1 cellular context compared by ENCODE assay signal in the genomic region with DNA sequence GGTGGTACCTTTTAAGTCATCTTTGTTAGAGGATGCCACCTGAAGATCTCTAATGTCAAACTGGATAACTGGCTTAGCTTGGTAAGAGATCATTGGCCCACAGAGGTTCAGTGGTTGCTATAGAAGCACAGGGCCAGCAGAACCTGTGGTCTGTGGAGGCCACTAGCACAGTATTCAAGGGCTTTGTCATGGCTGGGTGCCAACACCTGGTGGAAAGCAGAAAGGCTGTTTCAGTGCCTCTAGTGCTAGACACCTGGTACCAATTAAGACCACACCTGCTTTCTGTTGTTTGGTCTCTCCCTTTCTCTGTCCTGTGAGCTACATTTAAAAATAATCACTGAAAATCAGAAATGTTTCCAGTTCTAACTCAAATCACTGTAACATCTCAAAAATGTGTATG.
TF ChIP-seq lines count a peak whose summit lies in the region.

No MANE protein-coding gene starts in this region.

TF ChIP-seq in GM23338, 12 proteins besides CTCF, POLR2A, EP300 and RAD21 (continued from another document):
- TF ChIP-seq, protein P1, sequence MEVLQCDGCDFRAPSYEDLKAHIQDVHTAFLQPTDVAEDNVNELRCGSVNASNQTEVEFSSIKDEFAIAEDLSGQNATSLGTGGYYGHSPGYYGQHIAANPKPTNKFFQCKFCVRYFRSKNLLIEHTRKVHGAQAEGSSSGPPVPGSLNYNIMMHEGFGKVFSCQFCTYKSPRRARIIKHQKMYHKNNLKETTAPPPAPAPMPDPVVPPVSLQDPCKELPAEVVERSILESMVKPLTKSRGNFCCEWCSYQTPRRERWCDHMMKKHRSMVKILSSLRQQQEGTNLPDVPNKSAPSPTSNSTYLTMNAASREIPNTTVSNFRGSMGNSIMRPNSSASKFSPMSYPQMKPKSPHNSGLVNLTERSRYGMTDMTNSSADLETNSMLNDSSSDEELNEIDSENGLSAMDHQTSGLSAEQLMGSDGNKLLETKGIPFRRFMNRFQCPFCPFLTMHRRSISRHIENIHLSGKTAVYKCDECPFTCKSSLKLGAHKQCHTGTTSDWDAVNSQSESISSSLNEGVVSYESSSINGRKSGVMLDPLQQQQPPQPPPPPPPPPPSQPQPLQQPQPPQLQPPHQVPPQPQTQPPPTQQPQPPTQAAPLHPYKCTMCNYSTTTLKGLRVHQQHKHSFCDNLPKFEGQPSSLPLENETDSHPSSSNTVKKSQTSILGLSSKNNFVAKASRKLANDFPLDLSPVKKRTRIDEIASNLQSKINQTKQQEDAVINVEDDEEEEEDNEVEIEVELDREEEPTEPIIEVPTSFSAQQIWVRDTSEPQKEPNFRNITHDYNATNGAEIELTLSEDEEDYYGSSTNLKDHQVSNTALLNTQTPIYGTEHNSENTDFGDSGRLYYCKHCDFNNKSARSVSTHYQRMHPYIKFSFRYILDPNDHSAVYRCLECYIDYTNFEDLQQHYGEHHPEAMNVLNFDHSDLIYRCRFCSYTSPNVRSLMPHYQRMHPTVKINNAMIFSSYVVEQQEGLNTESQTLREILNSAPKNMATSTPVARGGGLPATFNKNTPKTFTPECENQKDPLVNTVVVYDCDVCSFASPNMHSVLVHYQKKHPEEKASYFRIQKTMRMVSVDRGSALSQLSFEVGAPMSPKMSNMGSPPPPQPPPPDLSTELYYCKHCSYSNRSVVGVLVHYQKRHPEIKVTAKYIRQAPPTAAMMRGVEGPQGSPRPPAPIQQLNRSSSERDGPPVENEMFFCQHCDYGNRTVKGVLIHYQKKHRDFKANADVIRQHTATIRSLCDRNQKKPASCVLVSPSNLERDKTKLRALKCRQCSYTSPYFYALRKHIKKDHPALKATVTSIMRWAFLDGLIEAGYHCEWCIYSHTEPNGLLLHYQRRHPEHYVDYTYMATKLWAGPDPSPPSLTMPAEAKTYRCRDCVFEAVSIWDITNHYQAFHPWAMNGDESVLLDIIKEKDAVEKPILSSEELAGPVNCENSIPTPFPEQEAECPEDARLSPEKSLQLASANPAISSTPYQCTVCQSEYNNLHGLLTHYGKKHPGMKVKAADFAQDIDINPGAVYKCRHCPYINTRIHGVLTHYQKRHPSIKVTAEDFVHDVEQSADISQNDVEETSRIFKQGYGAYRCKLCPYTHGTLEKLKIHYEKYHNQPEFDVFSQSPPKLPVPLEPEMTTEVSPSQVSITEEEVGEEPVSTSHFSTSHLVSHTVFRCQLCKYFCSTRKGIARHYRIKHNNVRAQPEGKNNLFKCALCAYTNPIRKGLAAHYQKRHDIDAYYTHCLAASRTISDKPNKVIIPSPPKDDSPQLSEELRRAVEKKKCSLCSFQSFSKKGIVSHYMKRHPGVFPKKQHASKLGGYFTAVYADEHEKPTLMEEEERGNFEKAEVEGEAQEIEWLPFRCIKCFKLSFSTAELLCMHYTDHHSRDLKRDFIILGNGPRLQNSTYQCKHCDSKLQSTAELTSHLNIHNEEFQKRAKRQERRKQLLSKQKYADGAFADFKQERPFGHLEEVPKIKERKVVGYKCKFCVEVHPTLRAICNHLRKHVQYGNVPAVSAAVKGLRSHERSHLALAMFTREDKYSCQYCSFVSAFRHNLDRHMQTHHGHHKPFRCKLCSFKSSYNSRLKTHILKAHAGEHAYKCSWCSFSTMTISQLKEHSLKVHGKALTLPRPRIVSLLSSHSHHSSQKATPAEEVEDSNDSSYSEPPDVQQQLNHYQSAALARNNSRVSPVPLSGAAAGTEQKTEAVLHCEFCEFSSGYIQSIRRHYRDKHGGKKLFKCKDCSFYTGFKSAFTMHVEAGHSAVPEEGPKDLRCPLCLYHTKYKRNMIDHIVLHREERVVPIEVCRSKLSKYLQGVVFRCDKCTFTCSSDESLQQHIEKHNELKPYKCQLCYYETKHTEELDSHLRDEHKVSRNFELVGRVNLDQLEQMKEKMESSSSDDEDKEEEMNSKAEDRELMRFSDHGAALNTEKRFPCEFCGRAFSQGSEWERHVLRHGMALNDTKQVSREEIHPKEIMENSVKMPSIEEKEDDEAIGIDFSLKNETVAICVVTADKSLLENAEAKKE (CRISPR knock-in tag; IDR thresholded peaks at IDR 0.05): no peak
- TF ChIP-seq, protein P2, sequence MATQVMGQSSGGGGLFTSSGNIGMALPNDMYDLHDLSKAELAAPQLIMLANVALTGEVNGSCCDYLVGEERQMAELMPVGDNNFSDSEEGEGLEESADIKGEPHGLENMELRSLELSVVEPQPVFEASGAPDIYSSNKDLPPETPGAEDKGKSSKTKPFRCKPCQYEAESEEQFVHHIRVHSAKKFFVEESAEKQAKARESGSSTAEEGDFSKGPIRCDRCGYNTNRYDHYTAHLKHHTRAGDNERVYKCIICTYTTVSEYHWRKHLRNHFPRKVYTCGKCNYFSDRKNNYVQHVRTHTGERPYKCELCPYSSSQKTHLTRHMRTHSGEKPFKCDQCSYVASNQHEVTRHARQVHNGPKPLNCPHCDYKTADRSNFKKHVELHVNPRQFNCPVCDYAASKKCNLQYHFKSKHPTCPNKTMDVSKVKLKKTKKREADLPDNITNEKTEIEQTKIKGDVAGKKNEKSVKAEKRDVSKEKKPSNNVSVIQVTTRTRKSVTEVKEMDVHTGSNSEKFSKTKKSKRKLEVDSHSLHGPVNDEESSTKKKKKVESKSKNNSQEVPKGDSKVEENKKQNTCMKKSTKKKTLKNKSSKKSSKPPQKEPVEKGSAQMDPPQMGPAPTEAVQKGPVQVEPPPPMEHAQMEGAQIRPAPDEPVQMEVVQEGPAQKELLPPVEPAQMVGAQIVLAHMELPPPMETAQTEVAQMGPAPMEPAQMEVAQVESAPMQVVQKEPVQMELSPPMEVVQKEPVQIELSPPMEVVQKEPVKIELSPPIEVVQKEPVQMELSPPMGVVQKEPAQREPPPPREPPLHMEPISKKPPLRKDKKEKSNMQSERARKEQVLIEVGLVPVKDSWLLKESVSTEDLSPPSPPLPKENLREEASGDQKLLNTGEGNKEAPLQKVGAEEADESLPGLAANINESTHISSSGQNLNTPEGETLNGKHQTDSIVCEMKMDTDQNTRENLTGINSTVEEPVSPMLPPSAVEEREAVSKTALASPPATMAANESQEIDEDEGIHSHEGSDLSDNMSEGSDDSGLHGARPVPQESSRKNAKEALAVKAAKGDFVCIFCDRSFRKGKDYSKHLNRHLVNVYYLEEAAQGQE (IDR thresholded peaks at IDR 0.05; ENCODE audit: unreplicated experiment): no peak
- TF ChIP-seq ZNF331 (CRISPR knock-in tag; IDR thresholded peaks at IDR 0.05; ENCODE audit: low read depth) (no peak), STAT1 (IDR thresholded peaks at IDR 0.05; ENCODE audit: unreplicated experiment) (no peak), CREB1 (CRISPR knock-in tag; IDR thresholded peaks at IDR 0.05; ENCODE audit: low read depth) (no peak), ZNF114 (CRISPR knock-in tag; IDR thresholded peaks at IDR 0.05) (no peak), NANOG (IDR thresholded peaks at IDR 0.05; ENCODE audit: borderline replicate concordance) (no peak), JUNB (IDR thresholded peaks at IDR 0.05; ENCODE audit: unreplicated experiment) (no peak), EZH2phosphoT487 (IDR thresholded peaks at IDR 0.05; ENCODE audit: unreplicated experiment) (no peak), POLR2AphosphoS5 (IDR thresholded peaks at IDR 0.05; ENCODE audit: low read depth) (no peak)
- TF ChIP-seq, protein P3, sequence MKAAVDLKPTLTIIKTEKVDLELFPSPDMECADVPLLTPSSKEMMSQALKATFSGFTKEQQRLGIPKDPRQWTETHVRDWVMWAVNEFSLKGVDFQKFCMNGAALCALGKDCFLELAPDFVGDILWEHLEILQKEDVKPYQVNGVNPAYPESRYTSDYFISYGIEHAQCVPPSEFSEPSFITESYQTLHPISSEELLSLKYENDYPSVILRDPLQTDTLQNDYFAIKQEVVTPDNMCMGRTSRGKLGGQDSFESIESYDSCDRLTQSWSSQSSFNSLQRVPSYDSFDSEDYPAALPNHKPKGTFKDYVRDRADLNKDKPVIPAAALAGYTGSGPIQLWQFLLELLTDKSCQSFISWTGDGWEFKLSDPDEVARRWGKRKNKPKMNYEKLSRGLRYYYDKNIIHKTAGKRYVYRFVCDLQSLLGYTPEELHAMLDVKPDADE (IDR thresholded peaks at IDR 0.05): no peak
